1 cellular context compared by ENCODE assay signal in the genomic region with DNA sequence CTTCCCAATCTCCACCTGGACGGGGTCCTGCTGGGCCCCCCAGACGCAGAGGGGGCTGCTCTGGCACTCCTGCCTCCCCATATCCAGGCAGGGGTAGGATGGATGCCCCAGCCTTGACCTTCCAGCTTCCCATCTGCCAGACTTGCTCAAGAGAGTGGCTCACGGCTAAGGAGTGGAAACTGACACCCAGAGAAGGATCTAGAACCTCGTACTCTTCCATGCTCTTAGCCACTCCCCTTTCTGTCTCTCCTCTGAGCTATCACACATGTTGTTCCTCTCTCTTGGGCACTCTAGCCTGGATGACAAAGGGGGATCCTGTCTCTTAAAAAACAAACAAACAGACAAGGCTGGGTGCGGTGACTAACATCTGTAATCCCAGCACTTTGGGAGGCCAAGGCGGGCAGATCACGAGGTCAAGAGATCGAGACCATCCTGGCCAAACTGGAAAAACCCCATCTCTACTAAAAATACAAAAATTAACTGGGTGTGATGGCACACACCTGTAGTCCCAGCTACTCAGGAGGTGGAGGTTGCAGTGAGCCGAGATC.
TF ChIP-seq lines count a peak whose summit lies in the region.

No MANE protein-coding gene starts in this region.

TF ChIP-seq in GM23338, 12 proteins besides CTCF, POLR2A, EP300 and RAD21:
- TF ChIP-seq, protein P1, sequence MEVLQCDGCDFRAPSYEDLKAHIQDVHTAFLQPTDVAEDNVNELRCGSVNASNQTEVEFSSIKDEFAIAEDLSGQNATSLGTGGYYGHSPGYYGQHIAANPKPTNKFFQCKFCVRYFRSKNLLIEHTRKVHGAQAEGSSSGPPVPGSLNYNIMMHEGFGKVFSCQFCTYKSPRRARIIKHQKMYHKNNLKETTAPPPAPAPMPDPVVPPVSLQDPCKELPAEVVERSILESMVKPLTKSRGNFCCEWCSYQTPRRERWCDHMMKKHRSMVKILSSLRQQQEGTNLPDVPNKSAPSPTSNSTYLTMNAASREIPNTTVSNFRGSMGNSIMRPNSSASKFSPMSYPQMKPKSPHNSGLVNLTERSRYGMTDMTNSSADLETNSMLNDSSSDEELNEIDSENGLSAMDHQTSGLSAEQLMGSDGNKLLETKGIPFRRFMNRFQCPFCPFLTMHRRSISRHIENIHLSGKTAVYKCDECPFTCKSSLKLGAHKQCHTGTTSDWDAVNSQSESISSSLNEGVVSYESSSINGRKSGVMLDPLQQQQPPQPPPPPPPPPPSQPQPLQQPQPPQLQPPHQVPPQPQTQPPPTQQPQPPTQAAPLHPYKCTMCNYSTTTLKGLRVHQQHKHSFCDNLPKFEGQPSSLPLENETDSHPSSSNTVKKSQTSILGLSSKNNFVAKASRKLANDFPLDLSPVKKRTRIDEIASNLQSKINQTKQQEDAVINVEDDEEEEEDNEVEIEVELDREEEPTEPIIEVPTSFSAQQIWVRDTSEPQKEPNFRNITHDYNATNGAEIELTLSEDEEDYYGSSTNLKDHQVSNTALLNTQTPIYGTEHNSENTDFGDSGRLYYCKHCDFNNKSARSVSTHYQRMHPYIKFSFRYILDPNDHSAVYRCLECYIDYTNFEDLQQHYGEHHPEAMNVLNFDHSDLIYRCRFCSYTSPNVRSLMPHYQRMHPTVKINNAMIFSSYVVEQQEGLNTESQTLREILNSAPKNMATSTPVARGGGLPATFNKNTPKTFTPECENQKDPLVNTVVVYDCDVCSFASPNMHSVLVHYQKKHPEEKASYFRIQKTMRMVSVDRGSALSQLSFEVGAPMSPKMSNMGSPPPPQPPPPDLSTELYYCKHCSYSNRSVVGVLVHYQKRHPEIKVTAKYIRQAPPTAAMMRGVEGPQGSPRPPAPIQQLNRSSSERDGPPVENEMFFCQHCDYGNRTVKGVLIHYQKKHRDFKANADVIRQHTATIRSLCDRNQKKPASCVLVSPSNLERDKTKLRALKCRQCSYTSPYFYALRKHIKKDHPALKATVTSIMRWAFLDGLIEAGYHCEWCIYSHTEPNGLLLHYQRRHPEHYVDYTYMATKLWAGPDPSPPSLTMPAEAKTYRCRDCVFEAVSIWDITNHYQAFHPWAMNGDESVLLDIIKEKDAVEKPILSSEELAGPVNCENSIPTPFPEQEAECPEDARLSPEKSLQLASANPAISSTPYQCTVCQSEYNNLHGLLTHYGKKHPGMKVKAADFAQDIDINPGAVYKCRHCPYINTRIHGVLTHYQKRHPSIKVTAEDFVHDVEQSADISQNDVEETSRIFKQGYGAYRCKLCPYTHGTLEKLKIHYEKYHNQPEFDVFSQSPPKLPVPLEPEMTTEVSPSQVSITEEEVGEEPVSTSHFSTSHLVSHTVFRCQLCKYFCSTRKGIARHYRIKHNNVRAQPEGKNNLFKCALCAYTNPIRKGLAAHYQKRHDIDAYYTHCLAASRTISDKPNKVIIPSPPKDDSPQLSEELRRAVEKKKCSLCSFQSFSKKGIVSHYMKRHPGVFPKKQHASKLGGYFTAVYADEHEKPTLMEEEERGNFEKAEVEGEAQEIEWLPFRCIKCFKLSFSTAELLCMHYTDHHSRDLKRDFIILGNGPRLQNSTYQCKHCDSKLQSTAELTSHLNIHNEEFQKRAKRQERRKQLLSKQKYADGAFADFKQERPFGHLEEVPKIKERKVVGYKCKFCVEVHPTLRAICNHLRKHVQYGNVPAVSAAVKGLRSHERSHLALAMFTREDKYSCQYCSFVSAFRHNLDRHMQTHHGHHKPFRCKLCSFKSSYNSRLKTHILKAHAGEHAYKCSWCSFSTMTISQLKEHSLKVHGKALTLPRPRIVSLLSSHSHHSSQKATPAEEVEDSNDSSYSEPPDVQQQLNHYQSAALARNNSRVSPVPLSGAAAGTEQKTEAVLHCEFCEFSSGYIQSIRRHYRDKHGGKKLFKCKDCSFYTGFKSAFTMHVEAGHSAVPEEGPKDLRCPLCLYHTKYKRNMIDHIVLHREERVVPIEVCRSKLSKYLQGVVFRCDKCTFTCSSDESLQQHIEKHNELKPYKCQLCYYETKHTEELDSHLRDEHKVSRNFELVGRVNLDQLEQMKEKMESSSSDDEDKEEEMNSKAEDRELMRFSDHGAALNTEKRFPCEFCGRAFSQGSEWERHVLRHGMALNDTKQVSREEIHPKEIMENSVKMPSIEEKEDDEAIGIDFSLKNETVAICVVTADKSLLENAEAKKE (CRISPR knock-in tag; IDR thresholded peaks at IDR 0.05) = no peak
- TF ChIP-seq EZH2phosphoT487 (IDR thresholded peaks at IDR 0.05; ENCODE audit: unreplicated experiment) (no peak), JUNB (IDR thresholded peaks at IDR 0.05; ENCODE audit: unreplicated experiment) (no peak), STAT1 (IDR thresholded peaks at IDR 0.05; ENCODE audit: unreplicated experiment) (no peak), EZH2 (IDR thresholded peaks at IDR 0.05; ENCODE audit: low read depth, unreplicated experiment) (no peak)
- TF ChIP-seq, protein P2, sequence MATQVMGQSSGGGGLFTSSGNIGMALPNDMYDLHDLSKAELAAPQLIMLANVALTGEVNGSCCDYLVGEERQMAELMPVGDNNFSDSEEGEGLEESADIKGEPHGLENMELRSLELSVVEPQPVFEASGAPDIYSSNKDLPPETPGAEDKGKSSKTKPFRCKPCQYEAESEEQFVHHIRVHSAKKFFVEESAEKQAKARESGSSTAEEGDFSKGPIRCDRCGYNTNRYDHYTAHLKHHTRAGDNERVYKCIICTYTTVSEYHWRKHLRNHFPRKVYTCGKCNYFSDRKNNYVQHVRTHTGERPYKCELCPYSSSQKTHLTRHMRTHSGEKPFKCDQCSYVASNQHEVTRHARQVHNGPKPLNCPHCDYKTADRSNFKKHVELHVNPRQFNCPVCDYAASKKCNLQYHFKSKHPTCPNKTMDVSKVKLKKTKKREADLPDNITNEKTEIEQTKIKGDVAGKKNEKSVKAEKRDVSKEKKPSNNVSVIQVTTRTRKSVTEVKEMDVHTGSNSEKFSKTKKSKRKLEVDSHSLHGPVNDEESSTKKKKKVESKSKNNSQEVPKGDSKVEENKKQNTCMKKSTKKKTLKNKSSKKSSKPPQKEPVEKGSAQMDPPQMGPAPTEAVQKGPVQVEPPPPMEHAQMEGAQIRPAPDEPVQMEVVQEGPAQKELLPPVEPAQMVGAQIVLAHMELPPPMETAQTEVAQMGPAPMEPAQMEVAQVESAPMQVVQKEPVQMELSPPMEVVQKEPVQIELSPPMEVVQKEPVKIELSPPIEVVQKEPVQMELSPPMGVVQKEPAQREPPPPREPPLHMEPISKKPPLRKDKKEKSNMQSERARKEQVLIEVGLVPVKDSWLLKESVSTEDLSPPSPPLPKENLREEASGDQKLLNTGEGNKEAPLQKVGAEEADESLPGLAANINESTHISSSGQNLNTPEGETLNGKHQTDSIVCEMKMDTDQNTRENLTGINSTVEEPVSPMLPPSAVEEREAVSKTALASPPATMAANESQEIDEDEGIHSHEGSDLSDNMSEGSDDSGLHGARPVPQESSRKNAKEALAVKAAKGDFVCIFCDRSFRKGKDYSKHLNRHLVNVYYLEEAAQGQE (IDR thresholded peaks at IDR 0.05; ENCODE audit: unreplicated experiment) = no peak
- TF ChIP-seq, protein P3, sequence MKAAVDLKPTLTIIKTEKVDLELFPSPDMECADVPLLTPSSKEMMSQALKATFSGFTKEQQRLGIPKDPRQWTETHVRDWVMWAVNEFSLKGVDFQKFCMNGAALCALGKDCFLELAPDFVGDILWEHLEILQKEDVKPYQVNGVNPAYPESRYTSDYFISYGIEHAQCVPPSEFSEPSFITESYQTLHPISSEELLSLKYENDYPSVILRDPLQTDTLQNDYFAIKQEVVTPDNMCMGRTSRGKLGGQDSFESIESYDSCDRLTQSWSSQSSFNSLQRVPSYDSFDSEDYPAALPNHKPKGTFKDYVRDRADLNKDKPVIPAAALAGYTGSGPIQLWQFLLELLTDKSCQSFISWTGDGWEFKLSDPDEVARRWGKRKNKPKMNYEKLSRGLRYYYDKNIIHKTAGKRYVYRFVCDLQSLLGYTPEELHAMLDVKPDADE (IDR thresholded peaks at IDR 0.05) = no peak
